In the genomic region with DNA sequence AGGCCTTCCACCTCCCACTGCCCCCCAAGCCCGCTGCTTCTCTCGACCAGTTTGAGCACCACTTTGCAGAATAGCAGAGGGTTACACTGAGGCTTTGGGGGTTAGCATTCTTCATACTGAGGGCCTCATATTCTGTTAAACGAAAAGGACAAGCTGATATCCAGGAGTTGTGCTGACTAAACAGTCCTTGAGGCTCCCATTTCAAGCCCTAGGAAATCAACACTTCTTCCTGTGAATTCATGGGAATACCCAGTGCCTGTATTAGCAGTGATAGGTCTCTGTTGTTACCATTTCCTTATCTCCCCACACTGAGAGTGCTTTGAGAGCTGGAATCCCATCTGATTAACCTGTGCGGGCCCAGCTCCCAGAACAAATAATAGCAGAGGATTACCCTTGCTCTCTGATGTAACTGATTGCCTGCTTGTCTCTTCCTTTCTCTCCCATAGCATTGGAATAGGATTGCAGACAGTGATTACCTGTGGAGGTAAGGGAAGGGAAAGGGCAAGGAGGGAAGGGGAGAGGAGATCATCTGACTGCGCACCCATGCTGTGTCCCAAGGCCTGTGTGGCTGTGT, we compare ENCODE assay signal across 19 cellular contexts. TPM values are rescaled to one million over a fixed set of nuclear protein-coding genes. Genes with fewer than 3 reads are reported as not detected.
DNase-seq lines count a peak whose midpoint lies in the region; ATAC-seq, FAIRE-seq and TF ChIP-seq lines count a peak whose summit lies in the region.
"Had no signal": no experiment of that assay in that cellular context is flagged by ENCODE, and none has a peak within 500 bp of the region (broad histone marks: within the 10 kb centered on the region; RNA-seq: fewer than 3 reads in every experiment).

No MANE protein-coding gene starts in this region.

- H3K79me1 ChIP-seq in H9 (ENCODE audit: insufficient read depth, low read depth, low read length, poor library complexity, severe bottlenecking): no peaks in the 10 kb centered on the region

- no peak overlapping the region for H4K91ac ChIP-seq in H9 (ENCODE audit: insufficient read length, low read depth, low read length)

- TF ChIP-seq POLR2A in HepG2 (IDR thresholded peaks at IDR 0.05; ENCODE audit: insufficient read depth in 1 of 2, low read depth in 2 of 2, low read length in 2 of 2): no peak

- H3K36me3 Mint-ChIP-seq in Caco-2 (ENCODE audit: insufficient read depth, unreplicated experiment): peaks cover 4% of the 10 kb centered on the region
- H3K36me3 Mint-ChIP-seq in H9 (ENCODE audit: insufficient read depth in 1 of 3, low read depth in 3 of 3): no peaks in the 10 kb centered on the region

- H3K4me3 Mint-ChIP-seq in Caco-2 (ENCODE audit: unreplicated experiment): peak overlapping the region; percentile 41
- H3K4me3 Mint-ChIP-seq in H9: no peak overlapping the region
- H3K4me3 Mint-ChIP-seq: CD4-positive, alpha-beta T cell had no signal

- no peak for TF ChIP-seq RAD21 in HepG2 (CRISPR knock-in tag; IDR thresholded peaks at IDR 0.05)

- no peak overlapping the region for H2AK5ac ChIP-seq in H9 (ENCODE audit: insufficient read length, low read length)

- H4K20me1 ChIP-seq in H9 (ENCODE audit: control insufficient read depth, insufficient read depth, insufficient read length) (no peaks in the 10 kb centered on the region), HepG2 (ENCODE audit: insufficient read depth, low read length) (no peaks in the 10 kb centered on the region)

- H3K4me1 Mint-ChIP-seq in Caco-2 (ENCODE audit: low read depth, unreplicated experiment) (peaks cover 42% of the 10 kb centered on the region), H9 (peaks cover 18 to 25% of the 10 kb centered on the region in 2 experiments)

- no peak for FAIRE-seq in HepG2 (lab: Jason Lieb, UNC)

- H3K27me3 Mint-ChIP-seq in Caco-2 (ENCODE audit: insufficient read depth, unreplicated experiment) (no peaks in the 10 kb centered on the region), H9 (ENCODE audit: low read depth) (no peaks in the 10 kb centered on the region; the same call in 1 of the 2 replicates)
- H3K27me3 Mint-ChIP-seq: CD4-positive, alpha-beta T cell had no signal

- H3K36me3 ChIP-seq in Caco-2 (ENCODE audit: control insufficient read depth, insufficient read depth, low read length): no peaks in the 10 kb centered on the region
- no peaks in the 10 kb centered on the region for H3K36me3 ChIP-seq in WERI-Rb-1
- H3K36me3 ChIP-seq in HepG2 (replicated peaks in 1 of 2; ENCODE audit: control insufficient read depth in 1 of 2, insufficient read depth in 2 of 2, low read length in 2 of 2): no peaks in the 10 kb centered on the region
- H3K36me3 ChIP-seq: BE2C, Peyer's patch had no signal

- TF ChIP-seq CTCF in Caco-2 (IDR thresholded peaks at IDR 0.05; ENCODE audit: insufficient read depth in 1 of 2, low read depth in 1 of 2, low read length in 1 of 2, severe bottlenecking in 1 of 2, unreplicated experiment in 1 of 2) (no peak), H9 (conservative IDR thresholded peaks at IDR 0.05) (no peak), WERI-Rb-1 (IDR thresholded peaks at IDR 0.05; ENCODE audit: low read depth, low read length) (no peak), HepG2 (CRISPR knock-in tag; IDR thresholded peaks at IDR 0.05) (no peak)

- no peak overlapping the region for H2BK12ac ChIP-seq in H9 (ENCODE audit: insufficient read length, low read depth, low read length)

- H2BK120ac ChIP-seq in H9 (ENCODE audit: low read depth, low read length, poor library complexity, severe bottlenecking): no peak overlapping the region

- intact Hi-C loops in Caco-2 (cut with micrococcal nuclease; ENCODE audit: unreplicated experiment): loop anchor here (2.0 kb wide), 1 partner anchor 26 kb away; no protein-coding TSS in a partner anchor
- intact Hi-C loops in HepG2 (cut with micrococcal nuclease; ENCODE audit: unreplicated experiment): no loop called here

- H4K8ac ChIP-seq in H9 (replicated peaks; ENCODE audit: insufficient read length, low read depth, low read length): no peak overlapping the region

- H3K27ac Mint-ChIP-seq in Caco-2 (ENCODE audit: unreplicated experiment) (peak overlapping the region; percentile 79), H9 (peak overlapping the region in 2 of 3 experiments; percentile 1 to 22; a peak in 2 of 7 replicates)
- H3K27ac Mint-ChIP-seq: CD4-positive, alpha-beta T cell had no signal

- CTCF ChIA-PET in Caco-2 (lab: Charles Lee) (interaction anchor here (0.8 to 1.7 kb wide), 4 partner anchors 26 to 63 kb away, joined by 3 to 9 read pairs (median 6); no protein-coding TSS in a partner anchor), HepG2 (lab: Yijun Ruan, JAX; ENCODE audit: low intra/inter-chr PET ratio, low total read pairs) (no interaction called here)

- no peak overlapping the region for H3K9ac ChIP-seq in H9 (ENCODE audit: extremely low read depth, insufficient read length, low read length)
- no peak overlapping the region for H3K9ac ChIP-seq in HepG2 (ENCODE audit: insufficient read depth, low read depth, low read length)

- no peak overlapping the region for H2BK5ac ChIP-seq in H9 (ENCODE audit: insufficient read length, low read length)

- H2BK15ac ChIP-seq in H9 (ENCODE audit: low read depth, low read length): no peak overlapping the region

- H4K5ac ChIP-seq in H9 (ENCODE audit: insufficient read length, low read depth, low read length): no peak overlapping the region

- H3K23me2 ChIP-seq in H9 (ENCODE audit: insufficient read length, low read depth, low read length, poor library complexity, severe bottlenecking): no peaks in the 10 kb centered on the region

- no peak overlapping the region for H3K18ac ChIP-seq in H9 (ENCODE audit: insufficient read length, low read depth, low read length)

- TF ChIP-seq EP300 in HepG2 (IDR thresholded peaks at IDR 0.05; ENCODE audit: low read depth in 2 of 2, low read length in 2 of 2) (no peak), HepG2 (CRISPR knock-in tag; IDR thresholded peaks at IDR 0.05; ENCODE audit: borderline replicate concordance) (no peak)

- no peak overlapping the region for H3K4ac ChIP-seq in H9 (ENCODE audit: low read depth, low read length)

- H3K27me3 ChIP-seq in Caco-2 (replicated peaks; ENCODE audit: control insufficient read depth, insufficient read depth, low read length) (no peaks in the 10 kb centered on the region), H9 (ENCODE audit: insufficient read depth, low read length) (no peaks in the 10 kb centered on the region), WERI-Rb-1 (ENCODE audit: insufficient read depth, low read depth, severe bottlenecking) (no peaks in the 10 kb centered on the region), HepG2 (ENCODE audit: control insufficient read depth in 1 of 2, insufficient read depth in 2 of 2, low read length in 2 of 2) (peaks cover 0 to 26% of the 10 kb centered on the region in 2 experiments; a peak in 2 of 5 replicates)
- H3K27me3 ChIP-seq: BE2C, Peyer's patch had no signal

- H3K9me3 Mint-ChIP-seq in Caco-2 (ENCODE audit: unreplicated experiment): no peaks in the 10 kb centered on the region
- H3K9me3 Mint-ChIP-seq in H9: no peaks in the 10 kb centered on the region
- H3K9me3 Mint-ChIP-seq: CD4-positive, alpha-beta T cell had no signal

- H3K4me1 ChIP-seq in Caco-2: peaks cover 19% of the 10 kb centered on the region
- H3K4me1 ChIP-seq in H9 (ENCODE audit: insufficient read depth, low read length): no peaks in the 10 kb centered on the region
- H3K4me1 ChIP-seq in HepG2 (ENCODE audit: insufficient read depth, low read length): peaks cover 9% of the 10 kb centered on the region; the same call in 1 of the 2 replicates
- H3K4me1 ChIP-seq: BE2C, Peyer's patch had no signal

- DNase-seq in Caco-2 (peak; percentile 55 to 64), H9 (no peak), WERI-Rb-1 (peak; percentile 25), HepG2 (ENCODE audit: low spot score) (peak; percentile 12), NCI-H748 (lab: John Stamatoyannopoulos, UW; ENCODE audit: unreplicated experiment) (no peak), caudate nucleus (lab: John Stamatoyannopoulos, UW) (no peak), OCI-M1 (lab: John Stamatoyannopoulos, UW) (no peak)
- DNase-seq: BE2C; Calu3; CD4-positive, alpha-beta T cell; DMS53; GOT3; IMR-90; NCI-H187 treated with DMSO at 0.1 percent for 48 hours; NCI-H524 treated with DMSO at 0.1 percent for 48 hours; Peyer's patch; T-helper 1 cell had no signal

- H3K56ac ChIP-seq in H9 (ENCODE audit: insufficient read length, low read depth, low read length): no peak overlapping the region

- no peak overlapping the region for H3K23ac ChIP-seq in H9 (ENCODE audit: insufficient read length, low read depth, low read length)

- no peak overlapping the region for H3K14ac ChIP-seq in H9 (ENCODE audit: insufficient read depth, low read length)

- H3K4me2 ChIP-seq in H9 (ENCODE audit: insufficient read depth, insufficient read length, low read length) (no peak overlapping the region), HepG2 (ENCODE audit: low read depth, low read length) (peak overlapping the region; percentile 20; the same call in 1 of the 2 replicates)

- H2BK20ac ChIP-seq in H9 (ENCODE audit: low read depth, low read length, poor library complexity, severe bottlenecking): no peak overlapping the region

- H3K9me3 ChIP-seq in Caco-2: no peaks in the 10 kb centered on the region
- no peaks in the 10 kb centered on the region for H3K9me3 ChIP-seq in H9 (ENCODE audit: control insufficient read depth, low read depth, low read length)
- no peaks in the 10 kb centered on the region for H3K9me3 ChIP-seq in WERI-Rb-1 (ENCODE audit: severe bottlenecking)
- H3K9me3 ChIP-seq in HepG2 (ENCODE audit: low read length): no peaks in the 10 kb centered on the region
- H3K9me3 ChIP-seq: BE2C, Peyer's patch had no signal

- ATAC-seq in HepG2: peak; percentile 55
- ATAC-seq: Right ventricle myocardium inferior had no signal

- H3K27ac ChIP-seq in H9 (ENCODE audit: insufficient read length, low read depth, low read length): no peak overlapping the region
- H3K27ac ChIP-seq in WERI-Rb-1: no peak overlapping the region
- no peak overlapping the region for H3K27ac ChIP-seq in HepG2 (ENCODE audit: extremely low read length, insufficient read depth, low read length)
- no peak overlapping the region for H3K27ac ChIP-seq in caudate nucleus (ENCODE audit: low read depth, low read length)
- H3K27ac ChIP-seq: Peyer's patch had no signal

- H3K4me3 ChIP-seq in Caco-2 (ENCODE audit: low read depth, low read length) (no peak overlapping the region), WERI-Rb-1 (ENCODE audit: low read depth, low read length) (no peak overlapping the region), HepG2 (replicated peaks in 1 of 3; ENCODE audit: insufficient read depth in 1 of 3, low read depth in 2 of 3, low read length in 3 of 3) (no peak overlapping the region)
- H3K4me3 ChIP-seq: Peyer's patch had no signal

- in situ Hi-C loops in HepG2 (cut with HindIII; ENCODE audit: extremely low pct_ligation_motif_present, low pct_unique_long_range_greater_than_20kb): no loop called here

- no peaks in the 10 kb centered on the region for H3K79me2 ChIP-seq in H9 (ENCODE audit: insufficient read depth, low read length)
- no peaks in the 10 kb centered on the region for H3K79me2 ChIP-seq in HepG2 (ENCODE audit: insufficient read depth, low read length)

- no peak overlapping the region for H2AFZ ChIP-seq in H9 (ENCODE audit: low read length)
- H2AFZ ChIP-seq in HepG2 (ENCODE audit: low read length): no peak overlapping the region

- POLR2A ChIA-PET in Caco-2 (lab: Charles Lee) (interaction anchor here (0.5 to 1.4 kb wide), 3 partner anchors 16 to 283 kb away, joined by 3 read pairs; a partner anchor contains a TSS), HepG2 (lab: Yijun Ruan, JAX) (no interaction called here)

- WGBS in H9 (ENCODE audit: extremely low coverage, insufficient read length, low lambda C conversion rate): no CpG with 5 or more reads among the region's 5 CpGs
- 41% methylated on average over 4 of the region's 5 CpGs for WGBS in HepG2 (ENCODE audit: low lambda C conversion rate)

- BruUV-seq in Caco-2 (replicated peaks; lab: Mats Ljungman, UMichigan) (no TSS peak), HepG2 (replicated peaks; lab: Mats Ljungman, UMichigan) (no TSS peak)

- H3T11ph ChIP-seq in H9 (ENCODE audit: low read length): no peak overlapping the region

RNA-seq across cellular contexts. Expression of a gene that starts 0.9 kb away (rescaled TPM):
- total RNA-seq in Caco-2 (2022) (1.7 and 2.3 TPM in 2 replicates), H9 (2021) (0.59 and 0.74 TPM in 2 replicates), HepG2 (2016; rRNA removed; fragmentation: Illumina TruSeq; extraction: Trizol) (not detected in 2 replicates)
- total RNA-seq in HepG2 (2016; cell fraction: cytosol; rRNA removed; fragmentation: Illumina TruSeq; extraction: Trizol; ENCODE audit: low read depth): not detected in 2 replicates
- total RNA-seq in HepG2 (2016; cell fraction: insoluble cytoplasmic fraction; rRNA removed; fragmentation: Illumina TruSeq; extraction: Trizol): not detected in 2 replicates
- total RNA-seq in HepG2 (2016; cell fraction: membrane; rRNA removed; fragmentation: Illumina TruSeq; extraction: Trizol): not detected in 2 replicates
- total RNA-seq in HepG2 (2016; cell fraction: nucleus; rRNA removed; fragmentation: Illumina TruSeq; extraction: Trizol): not detected in 2 replicates
- polyA plus RNA-seq in HepG2 (2011; rRNA removed): not detected in 2 replicates
- polyA plus RNA-seq in HepG2 (2011; cell fraction: cytosol; rRNA removed): not detected in 2 replicates
- polyA plus RNA-seq in HepG2 (2011; cell fraction: nucleus; rRNA removed): not detected in 2 replicates
- 0.25 and 0.48 TPM in 2 replicates for polyA plus RNA-seq in HepG2 (2012)
- polyA plus RNA-seq in HepG2 (2016; cell fraction: cytosol; fragmentation: Illumina TruSeq; extraction: Trizol; ENCODE audit: low read depth): not detected in 2 replicates
- polyA plus RNA-seq in HepG2 (2016; cell fraction: insoluble cytoplasmic fraction; fragmentation: Illumina TruSeq; extraction: Trizol; ENCODE audit: low read depth): not detected in 2 replicates
- polyA plus RNA-seq in HepG2 (2016; cell fraction: membrane; fragmentation: Illumina TruSeq; extraction: Trizol; ENCODE audit: low read depth): not detected in 2 replicates
- polyA plus RNA-seq in HepG2 (2016; cell fraction: nucleus; fragmentation: Illumina TruSeq; extraction: Trizol; ENCODE audit: insufficient read depth, low read depth): not detected in 2 replicates
- not detected in 2 replicates for polyA minus RNA-seq in HepG2 (2011; rRNA and poly(A)+ RNA removed; ENCODE audit: low replicate concordance)
- polyA minus RNA-seq in HepG2 (2011; cell fraction: cytosol; rRNA and poly(A)+ RNA removed): not detected in 2 replicates
- polyA minus RNA-seq in HepG2 (2011; cell fraction: nucleus; rRNA and poly(A)+ RNA removed): not detected in 2 replicates
- total RNA-seq: Calu3; CD4-positive, alpha-beta T cell; IMR-90; Peyer's patch; Right ventricle myocardium inferior had no signal
- polyA plus RNA-seq: AG04450, IMR-90 had no signal

RNA-seq across cellular contexts. Expression of a gene that starts 39.5 kb away (rescaled TPM):
- total RNA-seq in Caco-2 (2022) (not detected in 2 replicates), H9 (2021) (not detected in 2 replicates), HepG2 (2016; rRNA removed; fragmentation: Illumina TruSeq; extraction: Trizol) (not detected in 2 replicates)
- total RNA-seq in HepG2 (2016; cell fraction: cytosol; rRNA removed; fragmentation: Illumina TruSeq; extraction: Trizol; ENCODE audit: low read depth): not detected in 2 replicates
- total RNA-seq in HepG2 (2016; cell fraction: insoluble cytoplasmic fraction; rRNA removed; fragmentation: Illumina TruSeq; extraction: Trizol): not detected in 2 replicates
- total RNA-seq in HepG2 (2016; cell fraction: membrane; rRNA removed; fragmentation: Illumina TruSeq; extraction: Trizol): not detected in 2 replicates
- not detected in 2 replicates for total RNA-seq in HepG2 (2016; cell fraction: nucleus; rRNA removed; fragmentation: Illumina TruSeq; extraction: Trizol)
- polyA plus RNA-seq in HepG2 (2011; rRNA removed): not detected in 2 replicates
- polyA plus RNA-seq in HepG2 (2011; cell fraction: cytosol; rRNA removed): not detected in 2 replicates
- polyA plus RNA-seq in HepG2 (2011; cell fraction: nucleus; rRNA removed): not detected in 2 replicates
- polyA plus RNA-seq in HepG2 (2012): not detected in 2 replicates
- not detected in 2 replicates for polyA plus RNA-seq in HepG2 (2016; cell fraction: cytosol; fragmentation: Illumina TruSeq; extraction: Trizol; ENCODE audit: low read depth)
- not detected in 2 replicates for polyA plus RNA-seq in HepG2 (2016; cell fraction: insoluble cytoplasmic fraction; fragmentation: Illumina TruSeq; extraction: Trizol; ENCODE audit: low read depth)
- polyA plus RNA-seq in HepG2 (2016; cell fraction: membrane; fragmentation: Illumina TruSeq; extraction: Trizol; ENCODE audit: low read depth): not detected in 2 replicates
- polyA plus RNA-seq in HepG2 (2016; cell fraction: nucleus; fragmentation: Illumina TruSeq; extraction: Trizol; ENCODE audit: insufficient read depth, low read depth): not detected in 2 replicates
- polyA minus RNA-seq in HepG2 (2011; rRNA and poly(A)+ RNA removed; ENCODE audit: low replicate concordance): not detected in 2 replicates
- not detected in 2 replicates for polyA minus RNA-seq in HepG2 (2011; cell fraction: cytosol; rRNA and poly(A)+ RNA removed)
- polyA minus RNA-seq in HepG2 (2011; cell fraction: nucleus; rRNA and poly(A)+ RNA removed): not detected in 2 replicates
- total RNA-seq: Calu3; CD4-positive, alpha-beta T cell; IMR-90; Peyer's patch; Right ventricle myocardium inferior had no signal
- polyA plus RNA-seq: AG04450, IMR-90 had no signal

RNA-seq across cellular contexts. Expression of a gene that starts 56.9 kb away (rescaled TPM):
- total RNA-seq in Caco-2 (2022): 149 and 164 TPM in 2 replicates
- total RNA-seq in H9 (2021): 175 and 184 TPM in 2 replicates
- total RNA-seq in HepG2 (2016; rRNA removed; fragmentation: Illumina TruSeq; extraction: Trizol): 25.4 and 86.0 TPM in 2 replicates
- 33.1 and 33.9 TPM in 2 replicates for total RNA-seq in HepG2 (2016; cell fraction: cytosol; rRNA removed; fragmentation: Illumina TruSeq; extraction: Trizol; ENCODE audit: low read depth)
- 23.9 and 92.3 TPM in 2 replicates for total RNA-seq in HepG2 (2016; cell fraction: insoluble cytoplasmic fraction; rRNA removed; fragmentation: Illumina TruSeq; extraction: Trizol)
- total RNA-seq in HepG2 (2016; cell fraction: membrane; rRNA removed; fragmentation: Illumina TruSeq; extraction: Trizol): 30.7 and 31.8 TPM in 2 replicates
- 140 and 158 TPM in 2 replicates for total RNA-seq in HepG2 (2016; cell fraction: nucleus; rRNA removed; fragmentation: Illumina TruSeq; extraction: Trizol)
- 143 and 179 TPM in 2 replicates for polyA plus RNA-seq in HepG2 (2011; rRNA removed)
- polyA plus RNA-seq in HepG2 (2011; cell fraction: cytosol; rRNA removed): 71.5 and 83.2 TPM in 2 replicates
- polyA plus RNA-seq in HepG2 (2011; cell fraction: nucleus; rRNA removed): 1,144 and 1,345 TPM in 2 replicates
- 140 and 149 TPM in 2 replicates for polyA plus RNA-seq in HepG2 (2012)
- polyA plus RNA-seq in HepG2 (2016; cell fraction: cytosol; fragmentation: Illumina TruSeq; extraction: Trizol; ENCODE audit: low read depth): 5.5 and 6.7 TPM in 2 replicates
- polyA plus RNA-seq in HepG2 (2016; cell fraction: insoluble cytoplasmic fraction; fragmentation: Illumina TruSeq; extraction: Trizol; ENCODE audit: low read depth): 23.3 and 26.9 TPM in 2 replicates
- polyA plus RNA-seq in HepG2 (2016; cell fraction: membrane; fragmentation: Illumina TruSeq; extraction: Trizol; ENCODE audit: low read depth): 12.8 and 12.9 TPM in 2 replicates
- 420 and 470 TPM in 2 replicates for polyA plus RNA-seq in HepG2 (2016; cell fraction: nucleus; fragmentation: Illumina TruSeq; extraction: Trizol; ENCODE audit: insufficient read depth, low read depth)
- 83.4 and 325 TPM in 2 replicates for polyA minus RNA-seq in HepG2 (2011; rRNA and poly(A)+ RNA removed; ENCODE audit: low replicate concordance)
- polyA minus RNA-seq in HepG2 (2011; cell fraction: cytosol; rRNA and poly(A)+ RNA removed): 54.4 and 79.5 TPM in 2 replicates
- polyA minus RNA-seq in HepG2 (2011; cell fraction: nucleus; rRNA and poly(A)+ RNA removed): 295 and 329 TPM in 2 replicates

Comparison
In these comparisons a context has a peak if more than half of its experiments do, and no peak if none do; other contexts are left out.
1. DNase-seq: peak in Caco-2 (2 of 2), WERI-Rb-1 (single experiment) and HepG2 (single experiment); none in H9 (single experiment), NCI-H748 (single experiment), caudate nucleus (0 of 61) and OCI-M1 (single experiment).